Comparison of ENCODE assay signal across 8 cellular contexts in genomic region chr1:15618685-15619525, GRCh38. TPM values are rescaled to one million over a fixed set of nuclear protein-coding genes. Genes with fewer than 3 reads are reported as not detected.
DNase-seq lines count a peak whose midpoint lies in the region; ATAC-seq and TF ChIP-seq lines count a peak whose summit lies in the region.

No MANE protein-coding gene starts in this region.

- no peaks in the 10 kb centered on the region for H3K27me3 ChIP-seq in GM23338 (ENCODE audit: insufficient read depth)
- no peaks in the 10 kb centered on the region for H3K27me3 ChIP-seq in esophagus squamous epithelium

- H3K9me2 ChIP-seq in GM23338 (ENCODE audit: insufficient read depth), result no peaks in the 10 kb centered on the region; the same call in 1 of the 2 replicates

- peak overlapping the region; percentile 94 for H3K27ac Mint-ChIP-seq in GM23338
- H3K27ac Mint-ChIP-seq in progenitor cell of endocrine pancreas, result peak overlapping the region; percentile 96

- H3K4me3 Mint-ChIP-seq in GM23338 (peak overlapping the region; percentile 98), progenitor cell of endocrine pancreas (ENCODE audit: low read depth) (peak overlapping the region; percentile 91)

- TF ChIP-seq POLR2A in esophagus squamous epithelium (IDR thresholded peaks at IDR 0.05), result no peak

- H3K4me1 Mint-ChIP-seq in GM23338 (peaks cover 23% of the 10 kb centered on the region), progenitor cell of endocrine pancreas (ENCODE audit: low read depth) (peaks cover 30% of the 10 kb centered on the region)

- H3K27me3 Mint-ChIP-seq in GM23338 (ENCODE audit: insufficient read depth, low read depth, poor library complexity) (peaks cover 13% of the 10 kb centered on the region), progenitor cell of endocrine pancreas (no peaks in the 10 kb centered on the region)

- peaks cover 4% of the 10 kb centered on the region; the same call in 1 of the 2 replicates for H3F3A ChIP-seq in GM23338 (replicated peaks; ENCODE audit: low read depth)

- H3K4me3 ChIP-seq in GM23338 (peak overlapping the region; percentile 98), esophagus squamous epithelium (peak overlapping the region; percentile 55 to 99 (median 93))

- ATAC-seq in GM23338 (no peak), GM18498 (IDR thresholded peaks at IDR 0.05; ENCODE audit: unreplicated experiment) (no peak), GM18907 (IDR thresholded peaks at IDR 0.05; ENCODE audit: unreplicated experiment) (no peak)

- H3K36me3 ChIP-seq in GM23338 (ENCODE audit: insufficient read depth) (peaks cover 5% of the 10 kb centered on the region; the same call in 1 of the 2 replicates), esophagus squamous epithelium (no peaks in the 10 kb centered on the region)

- H3K27ac ChIP-seq in GM23338 (ENCODE audit: low read depth), result peak overlapping the region; percentile 17; the same call in 1 of the 2 replicates
- H3K27ac ChIP-seq in esophagus squamous epithelium, result peak overlapping the region; percentile 92 to 100 (median 99)

- H4K20me1 ChIP-seq in GM23338 (replicated peaks; ENCODE audit: insufficient read depth), result peaks cover 33% of the 10 kb centered on the region

- H3K4me1 ChIP-seq in GM23338 (ENCODE audit: insufficient read depth), result peaks cover 17% of the 10 kb centered on the region; the same call in 1 of the 2 replicates
- peaks cover 27 to 68% (median 50%) of the 10 kb centered on the region in 3 donors for H3K4me1 ChIP-seq in esophagus squamous epithelium

- H3K9me3 Mint-ChIP-seq in GM23338 (no peaks in the 10 kb centered on the region), progenitor cell of endocrine pancreas (ENCODE audit: low read depth) (no peaks in the 10 kb centered on the region)

- H3K4me2 ChIP-seq in GM23338, result peak overlapping the region; percentile 91

- intact Hi-C loops in esophagus squamous epithelium (cut with DNase I), result loop anchor here (5.0 kb wide), 1 partner anchor 63 kb away; the partner anchor contains the start of gene PLEKHM2

- no peak overlapping the region for H2AFZ ChIP-seq in GM23338

- H3K79me2 ChIP-seq in GM23338 (replicated peaks; ENCODE audit: insufficient read depth), result peaks cover 64% of the 10 kb centered on the region

- whole genome bisulfite sequencing in esophagus squamous epithelium, 2 donors, result 62% methylated on average over 26 of the region's 26 CpGs

- H3K36me3 Mint-ChIP-seq in GM23338 (ENCODE audit: low read depth) (peaks cover 8% of the 10 kb centered on the region; the same call in 2 of the 3 replicates), progenitor cell of endocrine pancreas (ENCODE audit: insufficient read depth) (peaks cover 2% of the 10 kb centered on the region)

- H3K9me3 ChIP-seq in esophagus squamous epithelium, result no peaks in the 10 kb centered on the region

- TF ChIP-seq CTCF in GM23338 (conservative IDR thresholded peaks at IDR 0.05; ENCODE audit: low read depth in 2 of 2), result no peak
- TF ChIP-seq CTCF in esophagus squamous epithelium (IDR thresholded peaks at IDR 0.05), result peak in 3 of 6 experiments; percentile 10 to 35 (median 31)
- no peak for TF ChIP-seq CTCF in progenitor cell of endocrine pancreas (IDR thresholded peaks at IDR 0.05; ENCODE audit: unreplicated experiment)
- no peak for TF ChIP-seq CTCF in GM10266 (IDR thresholded peaks at IDR 0.05; ENCODE audit: control insufficient read depth, insufficient read depth, low read depth, missing control alignments)

- DNase-seq in GM23338 (ENCODE audit: low spot score) (no peak), RKO (ENCODE audit: low spot score) (peak; percentile 39), esophagus squamous epithelium (lab: John Stamatoyannopoulos, UW) (no peak), progenitor cell of endocrine pancreas (ENCODE audit: low spot score, unreplicated experiment) (no peak), AML-193 (lab: John Stamatoyannopoulos, UW) (no peak), GM10266 (ENCODE audit: extremely low spot score) (no peak)

TF ChIP-seq in GM23338, 12 proteins besides CTCF, POLR2A, EP300 and RAD21:
- TF ChIP-seq EZH2 (IDR thresholded peaks at IDR 0.05; ENCODE audit: low read depth, unreplicated experiment) (no peak), ZNF114 (CRISPR knock-in tag; IDR thresholded peaks at IDR 0.05) (no peak)

RNA-seq across cellular contexts. Expression of gene DDI2, which starts 1.6 kb away (rescaled TPM):
- 34.8 and 43.3 TPM in 2 replicates for total RNA-seq in GM23338 (2014; rRNA removed; shearing (Covaris generic))
- polyA plus RNA-seq in GM23338 (2016; fragmentation: Nextera tagmentation; extraction: Ambion mirVana), result 6.7 and 8.0 TPM in 2 replicates
- 10 to 100 TPM; 20.6 to 62.9 (median 48.3) TPM for total RNA-seq in esophagus squamous epithelium
- 34.5 and 35.6 TPM in 2 replicates for total RNA-seq in progenitor cell of endocrine pancreas

RNA-seq across cellular contexts. Expression of gene AGMAT, which starts 34.1 kb away (rescaled TPM):
- 3.8 and 7.4 TPM in 2 replicates for total RNA-seq in GM23338 (2014; rRNA removed; shearing (Covaris generic))
- polyA plus RNA-seq in GM23338 (2016; fragmentation: Nextera tagmentation; extraction: Ambion mirVana), result 1.8 and 2.3 TPM in 2 replicates
- total RNA-seq in esophagus squamous epithelium, result 1 to 10 TPM in 1 of 4 donors, under 1 TPM in 3; 0.27 to 1.7 (median 0.59) TPM
- total RNA-seq in progenitor cell of endocrine pancreas, result 3.1 and 4.0 TPM in 2 replicates
